Comparison of ENCODE assay signal across 9 cellular contexts in the genomic region with DNA sequence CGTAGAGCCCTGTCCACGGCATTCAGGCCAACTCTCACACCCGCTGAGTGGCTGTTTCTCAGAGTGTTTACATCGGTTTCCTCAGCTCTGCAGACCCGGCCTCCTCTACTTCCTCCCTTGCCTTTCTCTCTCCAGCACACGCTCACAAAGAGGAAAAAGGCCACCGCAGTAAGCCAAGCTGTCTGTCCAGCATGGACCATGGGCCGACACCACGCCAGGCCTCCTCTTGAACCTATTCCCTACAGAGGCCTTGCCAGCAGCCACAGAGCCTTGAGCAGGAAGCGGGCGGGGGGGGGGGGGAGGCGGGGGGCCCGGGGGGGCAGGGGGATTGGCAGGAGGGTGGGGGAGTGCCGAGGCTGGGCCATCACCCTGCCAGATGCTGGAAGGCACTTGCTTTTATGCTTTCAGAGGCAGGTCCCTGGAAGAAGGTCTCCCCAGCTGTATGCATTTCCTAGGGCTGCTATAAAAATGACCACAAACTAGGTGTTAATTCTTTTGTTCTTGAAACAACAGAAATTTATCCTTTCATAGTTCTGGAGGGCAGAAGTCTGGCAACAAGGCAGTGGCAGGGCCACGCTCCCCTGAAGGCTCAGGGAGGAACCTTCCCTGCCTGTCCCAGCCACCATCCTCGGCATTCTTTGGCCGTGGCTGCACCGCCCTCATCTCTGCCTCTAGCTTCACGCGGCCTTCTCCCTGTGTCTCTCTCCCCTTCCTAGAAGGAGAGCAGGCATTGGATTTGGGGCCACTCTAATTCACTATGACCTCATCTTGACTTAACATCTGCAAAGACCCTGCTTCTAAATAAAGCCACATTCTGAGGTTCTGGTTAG.
DNase-seq lines count a peak whose midpoint lies in the region; TF ChIP-seq lines count a peak whose summit lies in the region.
"Had no signal": no experiment of that assay in that cellular context is flagged by ENCODE, and none has a peak within 500 bp of the region (broad histone marks: within the 10 kb centered on the region; RNA-seq: fewer than 3 reads in every experiment).

No MANE protein-coding gene starts in this region.

- no peak overlapping the region for H3K4me3 ChIP-seq in testis

- H3K9me3 ChIP-seq in testis: no peaks in the 10 kb centered on the region

- H3K27ac Mint-ChIP-seq in activated naive CD8-positive, alpha-beta T cell treated with anti-CD3 and anti-CD28 coated beads for 36 hours: peak overlapping the region; percentile 57

- no peaks in the 10 kb centered on the region for H3K27me3 ChIP-seq in testis

- DNase-seq in activated T-cell treated with anti-CD3 and anti-CD28 coated beads, Interleukin-2, amount 50 U/mL, for 1 hour: peak; percentile 20
- no peak for DNase-seq in activated T-cell treated with anti-CD3 and anti-CD28 coated beads, Interleukin-2, amount 50 U/mL, for 48 hours
- DNase-seq in activated naive CD8-positive, alpha-beta T cell treated with anti-CD3 and anti-CD28 coated beads for 36 hours: no peak
- peak; percentile 32 for DNase-seq in iris pigment epithelial cell (ENCODE audit: low read depth)
- no peak for DNase-seq in testis
- no peak for DNase-seq in NCI-H1048 (lab: John Stamatoyannopoulos, UW)
- no peak for DNase-seq in germinal center (ENCODE audit: low spot score)
- no peak for DNase-seq in cerebellar nuclear complex (lab: John Stamatoyannopoulos, UW)

- no peak for TF ChIP-seq CTCF in testis (IDR thresholded peaks at IDR 0.05)

- peaks cover 6% of the 10 kb centered on the region for H3K27me3 Mint-ChIP-seq in activated naive CD8-positive, alpha-beta T cell treated with anti-CD3 and anti-CD28 coated beads for 36 hours

- no peak for TF ChIP-seq POLR2A in testis (IDR thresholded peaks at IDR 0.05)

- intact Hi-C loops in testis (cut with DNase I; ENCODE audit: low total_unique reads): no loop called here

- H3K36me3 ChIP-seq in testis (ENCODE audit: low read depth, missing control alignments): no peaks in the 10 kb centered on the region

- H3K4me3 Mint-ChIP-seq in activated naive CD8-positive, alpha-beta T cell treated with anti-CD3 and anti-CD28 coated beads for 36 hours: no peak overlapping the region
- H3K4me3 Mint-ChIP-seq: neural crest cell had no signal

- H3K36me3 Mint-ChIP-seq in activated naive CD8-positive, alpha-beta T cell treated with anti-CD3 and anti-CD28 coated beads for 36 hours: no peaks in the 10 kb centered on the region

- peak overlapping the region; percentile 13 to 76 for H3K27ac ChIP-seq in testis

- H3K4me1 ChIP-seq in testis: peaks cover 10% of the 10 kb centered on the region

- WGBS in testis, 2 donors: 52 to 59% methylated on average over 15 to 20 of the region's 20 CpGs

- peaks cover 18% of the 10 kb centered on the region for H3K4me1 Mint-ChIP-seq in activated naive CD8-positive, alpha-beta T cell treated with anti-CD3 and anti-CD28 coated beads for 36 hours

- H3K9me3 Mint-ChIP-seq in activated naive CD8-positive, alpha-beta T cell treated with anti-CD3 and anti-CD28 coated beads for 36 hours: no peaks in the 10 kb centered on the region
- H3K9me3 Mint-ChIP-seq: neural crest cell had no signal

Comparison
In these comparisons a context has a peak if more than half of its experiments do, and no peak if none do; other contexts are left out.
1. DNase-seq: peak in activated T-cell treated with anti-CD3 and anti-CD28 coated beads, Interleukin-2, amount 50 U/mL, for 1 hour (single experiment) and iris pigment epithelial cell (single experiment); none in activated T-cell treated with anti-CD3 and anti-CD28 coated beads, Interleukin-2, amount 50 U/mL, for 48 hours (0 of 2), activated naive CD8-positive, alpha-beta T cell treated with anti-CD3 and anti-CD28 coated beads for 36 hours (single experiment), testis (single experiment), NCI-H1048 (single experiment), germinal center (single experiment) and cerebellar nuclear complex (0 of 2).